ENCODE assay signal across 25 cellular contexts in genomic region chr5:160514191-160514590, GRCh38.
DNase-seq lines count a peak whose midpoint lies in the region; ATAC-seq, FAIRE-seq and TF ChIP-seq lines count a peak whose summit lies in the region.
"Had no signal": no experiment of that assay in that cellular context is flagged by ENCODE, and none has a peak within 500 bp of the region (broad histone marks: within the 10 kb centered on the region; RNA-seq: fewer than 3 reads in every experiment).

No MANE protein-coding gene starts in this region.

- 47% methylated on average over 2 of the region's 2 CpGs for WGBS in GM12878 (ENCODE audit: insufficient coverage, insufficient replicate concordance, low lambda C conversion rate, missing lambda C conversion rate)
- 96 to 100% methylated on average over 2 of the region's 2 CpGs for WGBS in endodermal cell (ENCODE audit: insufficient coverage in 1 of 2, insufficient read length in 1 of 2), 2 experiments

- RAD21 ChIA-PET in GM12878 (lab: Charles Lee; ENCODE audit: unreplicated experiment): no interaction called here

- H3K4me3 ChIP-seq in GM12878: no peak overlapping the region
- no peak overlapping the region for H3K4me3 ChIP-seq in endodermal cell (ENCODE audit: low read length)
- H3K4me3 ChIP-seq: A549; BLaER1 treated with 17β-estradiol and CSF1 and Interleukin-3, amounts not matched to agents 10 nM and 100 nM had no signal

- H3K4me2 ChIP-seq in GM12878 (ENCODE audit: control insufficient read depth, insufficient read depth): no peak overlapping the region
- H3K4me2 ChIP-seq: A549; BLaER1 treated with 17β-estradiol and CSF1 and Interleukin-3, amounts not matched to agents 10 nM and 100 nM had no signal

- in situ Hi-C loops in GM12878 (cut with MboI): loop anchor here (10.0 kb wide), 1 partner anchor 271 kb away; no protein-coding TSS in a partner anchor

- H3K27me3 ChIP-seq in GM12878 (replicated peaks in 1 of 2; ENCODE audit: control insufficient read depth in 2 of 2, insufficient read depth in 2 of 2, low read length in 1 of 2): no peaks in the 10 kb centered on the region
- H3K27me3 ChIP-seq in endodermal cell (ENCODE audit: control insufficient read depth, insufficient read depth, low read length, poor library complexity, severe bottlenecking): peaks cover 47% of the 10 kb centered on the region
- H3K27me3 ChIP-seq: BLaER1 treated with 17β-estradiol and CSF1 and Interleukin-3, amounts not matched to agents 10 nM and 100 nM had no signal

- CTCF ChIA-PET in GM12878 (lab: Yijun Ruan, JAX): interaction anchor here (10.1 kb wide), 1 partner anchor 74 kb away, joined by 235 read pairs; no protein-coding TSS in a partner anchor

- no peaks in the 10 kb centered on the region for H3K36me3 Mint-ChIP-seq in endodermal cell (ENCODE audit: low read depth)
- no peaks in the 10 kb centered on the region for H3K36me3 Mint-ChIP-seq in naive thymus-derived CD8-positive, alpha-beta T cell
- no peaks in the 10 kb centered on the region for H3K36me3 Mint-ChIP-seq in osteocyte (ENCODE audit: unreplicated experiment)
- H3K36me3 Mint-ChIP-seq: CD8-positive, alpha-beta T cell had no signal

- no peak overlapping the region for H2AFZ ChIP-seq in GM12878 (ENCODE audit: control insufficient read depth, low read depth, low read length)

- no peaks in the 10 kb centered on the region for H3K4me1 ChIP-seq in GM12878 (ENCODE audit: control insufficient read depth, insufficient read depth, low read length)
- peaks cover 21% of the 10 kb centered on the region for H3K4me1 ChIP-seq in endodermal cell (ENCODE audit: control insufficient read depth, insufficient read depth, low read length)
- H3K4me1 ChIP-seq: A549, Caco-2 had no signal

- H3K27me3 Mint-ChIP-seq in endodermal cell (ENCODE audit: insufficient read depth) (peaks cover 90% of the 10 kb centered on the region), osteocyte (ENCODE audit: unreplicated experiment) (peaks cover 25% of the 10 kb centered on the region)
- peaks cover 0 to 16% (median 3%) of the 10 kb centered on the region in 5 donors for H3K27me3 Mint-ChIP-seq in naive thymus-derived CD8-positive, alpha-beta T cell
- H3K27me3 Mint-ChIP-seq: B cell; CD4-positive, alpha-beta T cell had no signal

- intact Hi-C loops in GM12878 (cut with micrococcal nuclease; ENCODE audit: unreplicated experiment): no loop called here

- TF ChIP-seq POLR2A in GM12878 (IDR thresholded peaks at IDR 0.05; ENCODE audit: low read depth, low read length): no peak

- H3K9me3 Mint-ChIP-seq in endodermal cell: no peaks in the 10 kb centered on the region
- H3K9me3 Mint-ChIP-seq in naive thymus-derived CD8-positive, alpha-beta T cell: no peaks in the 10 kb centered on the region
- no peaks in the 10 kb centered on the region for H3K9me3 Mint-ChIP-seq in osteocyte (ENCODE audit: unreplicated experiment)
- H3K9me3 Mint-ChIP-seq: CD4-positive, alpha-beta T cell; CD8-positive, alpha-beta T cell had no signal

- H3K9me3 ChIP-seq in GM12878 (replicated peaks; ENCODE audit: control insufficient read depth, insufficient read depth, low read length) (no peaks in the 10 kb centered on the region), endodermal cell (ENCODE audit: control insufficient read depth, low read length) (no peaks in the 10 kb centered on the region)
- H3K9me3 ChIP-seq: A549; BLaER1 treated with 17β-estradiol and CSF1 and Interleukin-3, amounts not matched to agents 10 nM and 100 nM; Caco-2 had no signal

- H4K20me1 ChIP-seq in GM12878 (ENCODE audit: control insufficient read depth, insufficient read depth): no peaks in the 10 kb centered on the region
- H4K20me1 ChIP-seq: BLaER1 treated with 17β-estradiol and CSF1 and Interleukin-3, amounts not matched to agents 10 nM and 100 nM had no signal

- POLR2A ChIA-PET in GM12878 (lab: Charles Lee): interaction anchor here (0.5 kb wide), 1 partner anchor 95 kb away, joined by 5 read pairs; the partner anchor contains the start of gene SLU7
- POLR2A ChIA-PET in naive thymus-derived CD8-positive, alpha-beta T cell (lab: Charles Lee): no interaction called here

- H3K36me3 ChIP-seq in GM12878 (ENCODE audit: control insufficient read depth in 2 of 2, insufficient read depth in 2 of 2, low read length in 1 of 2): no peaks in the 10 kb centered on the region
- no peaks in the 10 kb centered on the region for H3K36me3 ChIP-seq in endodermal cell (ENCODE audit: control insufficient read depth, insufficient read depth, low read length)

- SMC1A ChIA-PET in GM12878 (lab: Charles Lee; ENCODE audit: uncharacterized antibody, unreplicated experiment): no interaction called here

- no peak for DNase-seq in D721Med (ENCODE audit: insufficient read length, low spot score)
- DNase-seq in GM19239 (ENCODE audit: insufficient read length, low spot score): no peak
- no peak for DNase-seq in GM12878 (ENCODE audit: low read depth, low spot score)
- DNase-seq in endodermal cell: peak; percentile 1
- DNase-seq in naive thymus-derived CD8-positive, alpha-beta T cell: no peak
- DNase-seq in osteocyte (ENCODE audit: extremely low spot score, unreplicated experiment): no peak
- DNase-seq: AML-193; Caco-2; Calu3; CD4-positive, alpha-beta T cell; CD8-positive, alpha-beta T cell; DMS 273 treated with DMSO at 0.1 percent for 48 hours; DMS153; DMS53; DMS79; DND-41; EL; GDM1 had no signal

- FAIRE-seq in D721Med (lab: Jason Lieb, UNC): peak; percentile 46
- FAIRE-seq in GM19239 (lab: Jason Lieb, UNC): peak; percentile 33
- no peak for FAIRE-seq in GM12878 (lab: Jason Lieb, UNC)
- FAIRE-seq: A549, GM12892 had no signal

- ATAC-seq in GM12878: no peak
- ATAC-seq in HG02981 (IDR thresholded peaks at IDR 0.05; ENCODE audit: unreplicated experiment): no peak
- ATAC-seq in naive thymus-derived CD8-positive, alpha-beta T cell: no peak
- ATAC-seq: A549; CD8-positive, alpha-beta T cell had no signal

- H3K79me2 ChIP-seq in GM12878 (ENCODE audit: control insufficient read depth, insufficient read depth, low read length): no peaks in the 10 kb centered on the region

- TF ChIP-seq EP300 in GM12878 (IDR thresholded peaks at IDR 0.05; ENCODE audit: borderline replicate concordance in 1 of 2, control insufficient read depth in 1 of 2, low read depth in 2 of 2, low read length in 2 of 2): no peak

- BruUV-seq in GM12878 (replicated peaks; lab: Mats Ljungman, UMichigan): no TSS peak

- H3K9ac ChIP-seq in GM12878 (ENCODE audit: control insufficient read depth, insufficient read depth, low read length) (no peak overlapping the region), endodermal cell (ENCODE audit: extremely low read depth, low read length, poor library complexity, severe bottlenecking) (no peak overlapping the region)
- H3K9ac ChIP-seq: BLaER1 treated with 17β-estradiol and CSF1 and Interleukin-3, amounts not matched to agents 10 nM and 100 nM had no signal

- TF ChIP-seq CTCF in D721Med (IDR thresholded peaks at IDR 0.05; ENCODE audit: insufficient read depth, missing control alignments): no peak
- no peak for TF ChIP-seq CTCF in GM12878 (IDR thresholded peaks at IDR 0.05 in 2 of 3, conservative IDR thresholded peaks at IDR 0.05 in 1 of 3; ENCODE audit: control insufficient read depth in 2 of 3, extremely low read depth in 1 of 3, insufficient read depth in 1 of 3, low read depth in 3 of 3, low read length in 3 of 3)
- TF ChIP-seq CTCF in endodermal cell (conservative IDR thresholded peaks at IDR 0.05): no peak
- TF ChIP-seq CTCF in osteocyte (IDR thresholded peaks at IDR 0.05): no peak

- H3K4me3 Mint-ChIP-seq in endodermal cell (no peak overlapping the region), osteocyte (ENCODE audit: unreplicated experiment) (no peak overlapping the region)
- H3K4me3 Mint-ChIP-seq in naive thymus-derived CD8-positive, alpha-beta T cell: no peak overlapping the region
- H3K4me3 Mint-ChIP-seq: B cell; CD4-positive, alpha-beta T cell; CD8-positive, alpha-beta T cell had no signal

- no peak overlapping the region for H3K27ac Mint-ChIP-seq in endodermal cell
- H3K27ac Mint-ChIP-seq in naive thymus-derived CD8-positive, alpha-beta T cell: no peak overlapping the region
- H3K27ac Mint-ChIP-seq in osteocyte (ENCODE audit: unreplicated experiment): no peak overlapping the region
- H3K27ac Mint-ChIP-seq: B cell; CD4-positive, alpha-beta T cell; CD8-positive, alpha-beta T cell had no signal

- H3K4me1 Mint-ChIP-seq in endodermal cell (peaks cover 32% of the 10 kb centered on the region), osteocyte (ENCODE audit: unreplicated experiment) (no peaks in the 10 kb centered on the region)
- no peaks in the 10 kb centered on the region for H3K4me1 Mint-ChIP-seq in naive thymus-derived CD8-positive, alpha-beta T cell

- no peak for TF ChIP-seq RAD21 in GM12878 (IDR thresholded peaks at IDR 0.05; ENCODE audit: insufficient read depth, low read depth, low read length)

- H3K27ac ChIP-seq in GM12878 (ENCODE audit: control insufficient read depth, insufficient read depth) (no peak overlapping the region), endodermal cell (ENCODE audit: low read depth, low read length) (no peak overlapping the region)
- H3K27ac ChIP-seq: 22Rv1; A549; BLaER1 treated with 17β-estradiol and CSF1 and Interleukin-3, amounts not matched to agents 10 nM and 100 nM; C4-2B had no signal

TF ChIP-seq in GM12878, 131 proteins besides CTCF, POLR2A, EP300 and RAD21 (continues in another document):
- TF ChIP-seq KAT2A (conservative IDR thresholded peaks at IDR 0.05; ENCODE audit: control insufficient read depth, low read depth, low read length) (no peak), RCOR1 (conservative IDR thresholded peaks at IDR 0.05; ENCODE audit: low read depth, low read length) (no peak), SKIL (IDR thresholded peaks at IDR 0.05; ENCODE audit: low read depth, poor library complexity, severe bottlenecking) (no peak), NFYA (IDR thresholded peaks at IDR 0.05; ENCODE audit: borderline replicate concordance, low read depth, low read length) (no peak)
